In the genomic region with DNA sequence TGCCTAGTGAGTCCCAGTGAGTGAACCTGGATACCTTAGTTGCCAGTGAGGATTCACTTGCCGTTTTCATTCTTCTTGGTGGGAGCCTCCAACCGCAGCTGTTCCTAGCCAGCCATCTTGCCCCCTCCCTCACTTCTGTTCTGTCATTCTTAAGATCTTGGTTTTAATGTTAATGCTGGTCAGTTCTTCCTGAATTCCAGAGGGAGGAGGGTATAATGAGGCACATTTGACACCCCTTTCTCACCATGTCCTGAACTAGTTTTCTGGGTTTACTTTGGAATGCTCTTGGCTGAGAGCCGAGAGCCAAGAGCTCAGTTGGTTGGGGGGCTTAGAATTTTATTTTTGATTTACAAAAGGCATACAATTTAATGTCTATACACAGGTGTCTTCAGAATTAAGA, we compare ENCODE assay signal across 30 cellular contexts.
"Had no signal": no experiment of that assay in that cellular context is flagged by ENCODE, and none has a peak within 500 bp of the region (broad histone marks: within the 10 kb centered on the region; RNA-seq: fewer than 3 reads in every experiment).

No MANE protein-coding gene starts in this region.

- H3K9me3 ChIP-seq: adrenal gland, body of pancreas, gastrocnemius medialis had no signal

- H3K27ac Mint-ChIP-seq: activated CD4-positive, alpha-beta T cell treated with anti-CD3 and anti-CD28 coated beads, Interleukin-2, amount 10 ng/mL, durations not matched to agents 7 days and 5 days; activated CD8-positive, alpha-beta T cell treated with anti-CD3 and anti-CD28 coated beads for 36 hours; activated naive CD8-positive, alpha-beta T cell; activated naive CD8-positive, alpha-beta T cell treated with anti-CD3 and anti-CD28 coated beads, Interleukin-2, amount 50 U/mL, for 24 hours; activated T-helper 17 cell treated with anti-CD3 and anti-CD28 coated beads, Interleukin-2, amount 50 U/mL, for 72 hours; effector memory CD8-positive, alpha-beta T cell had no signal

- ATAC-seq: activated CD8-positive, alpha-beta T cell treated with anti-CD3 and anti-CD28 coated beads for 36 hours; activated naive CD8-positive, alpha-beta T cell treated with anti-CD3 and anti-CD28 coated beads, Interleukin-2, amount 50 U/mL, for 24 hours; activated T-cell treated with anti-CD3 and anti-CD28 coated beads, Interleukin-2, amount 50 U/mL, for 4 hours; activated T-helper 17 cell treated with anti-CD3 and anti-CD28 coated beads, Interleukin-2, amount 50 U/mL, for 72 hours; body of pancreas; effector memory CD8-positive, alpha-beta T cell; foreskin keratinocyte; gastrocnemius medialis; heart left ventricle had no signal

- H3K4me1 ChIP-seq: adrenal gland, body of pancreas, esophagus muscularis mucosa, foreskin keratinocyte, gastrocnemius medialis, heart left ventricle had no signal

- H3K9me3 Mint-ChIP-seq: activated CD4-positive, alpha-beta T cell treated with anti-CD3 and anti-CD28 coated beads, Interleukin-2, amount 10 ng/mL, durations not matched to agents 7 days and 5 days had no signal

- H3K4me3 Mint-ChIP-seq: activated CD4-positive, alpha-beta T cell treated with anti-CD3 and anti-CD28 coated beads, Interleukin-2, amount 10 ng/mL, durations not matched to agents 7 days and 5 days; activated CD8-positive, alpha-beta T cell treated with anti-CD3 and anti-CD28 coated beads for 36 hours; activated naive CD8-positive, alpha-beta T cell; activated naive CD8-positive, alpha-beta T cell treated with anti-CD3 and anti-CD28 coated beads, Interleukin-2, amount 50 U/mL, for 24 hours; activated T-cell treated with anti-CD3 and anti-CD28 coated beads, Interleukin-2, amount 50 U/mL, for 4 hours; activated T-helper 17 cell treated with anti-CD3 and anti-CD28 coated beads, Interleukin-2, amount 50 U/mL, for 72 hours; effector memory CD8-positive, alpha-beta T cell had no signal

- H3K36me3 Mint-ChIP-seq: activated naive CD8-positive, alpha-beta T cell had no signal

- FAIRE-seq: colon had no signal

- DNase-seq: activated CD4-positive, alpha-beta T cell treated with anti-CD3 and anti-CD28 coated beads for 1 hour; activated CD4-positive, alpha-beta T cell treated with anti-CD3 and anti-CD28 coated beads for 4 hours; activated CD4-positive, alpha-beta T cell treated with anti-CD3 and anti-CD28 coated beads, Interleukin-2, amount 10 ng/mL, durations not matched to agents 7 days and 5 days; activated CD4-positive, alpha-beta T cell treated with anti-CD3 and anti-CD28 coated beads, Interleukin-2, amount 50 U/mL, for 48 hours; activated CD8-positive, alpha-beta memory T cell treated with anti-CD3 and anti-CD28 coated beads for 24 hours; activated CD8-positive, alpha-beta T cell treated with anti-CD3 and anti-CD28 coated beads for 36 hours; activated effector memory CD4-positive, alpha-beta T cell treated with Interleukin-2 at 50 U/mL for 16 hours; activated gamma-delta T cell treated with Interleukin-2 at 50 U/mL for 16 hours; activated naive CD4-positive, alpha-beta T cell treated with anti-CD3 and anti-CD28 coated beads, Interleukin-2, amount 50 U/mL, for 16 hours; activated naive CD4-positive, alpha-beta T cell treated with Interleukin-2 at 50 U/mL for 16 hours; activated naive CD8-positive, alpha-beta T cell treated with anti-CD3 and anti-CD28 coated beads, Interleukin-2, amount 50 U/mL, for 24 hours; activated T-cell treated with anti-CD3 and anti-CD28 coated beads, Interleukin-2, amount 50 U/mL, for 4 hours; adrenal gland; amygdala; aorta; body of pancreas; caudate nucleus; cortex of kidney; dermis blood vessel endothelial cell; effector CD4-positive, alpha-beta T cell; effector memory CD8-positive, alpha-beta T cell; erythroblast; foreskin keratinocyte; gastrocnemius medialis; heart left ventricle; T-helper 2 cell had no signal

- H3K27ac ChIP-seq: adrenal gland, body of pancreas, esophagus muscularis mucosa, foreskin keratinocyte, gastrocnemius medialis, heart left ventricle had no signal

- H3K4me3 ChIP-seq: adrenal gland, body of pancreas, esophagus muscularis mucosa, gastrocnemius medialis, heart left ventricle had no signal

- H3K27me3 ChIP-seq: adrenal gland, body of pancreas, gastrocnemius medialis had no signal

- H3K4me1 Mint-ChIP-seq: activated CD4-positive, alpha-beta T cell treated with anti-CD3 and anti-CD28 coated beads, Interleukin-2, amount 10 ng/mL, durations not matched to agents 7 days and 5 days; activated naive CD8-positive, alpha-beta T cell treated with anti-CD3 and anti-CD28 coated beads, Interleukin-2, amount 50 U/mL, for 24 hours; activated T-helper 17 cell treated with anti-CD3 and anti-CD28 coated beads, Interleukin-2, amount 50 U/mL, for 72 hours had no signal

- H3K36me3 ChIP-seq: adrenal gland, esophagus muscularis mucosa, gastrocnemius medialis, heart left ventricle had no signal
